8 cellular contexts compared by ENCODE assay signal in genomic region chr3:183122257-183122932, GRCh38. TPM values are rescaled to one million over a fixed set of nuclear protein-coding genes. Genes with fewer than 3 reads are reported as not detected.
DNase-seq lines count a peak whose midpoint lies in the region; ATAC-seq and TF ChIP-seq lines count a peak whose summit lies in the region.

No MANE protein-coding gene starts in this region.

- peak; percentile 73 to 83 for DNase-seq in AML-193 (lab: John Stamatoyannopoulos, UW)
- peak; percentile 67 for DNase-seq in GM13976 (ENCODE audit: low spot score)
- peak; percentile 76 for DNase-seq in NCI-H2081 (lab: John Stamatoyannopoulos, UW)
- no peak for DNase-seq in activated B cell treated with CpG ODN at 0.5 μM for 24 hours
- peak; percentile 55 for DNase-seq in hepatic stellate cell (ENCODE audit: low spot score)
- no peak for DNase-seq in stomach
- no peak for DNase-seq in GOT3 (lab: John Stamatoyannopoulos, UW)

- H3K27ac ChIP-seq in stomach = peak overlapping the region in 2 of 5 donors; percentile 17 to 39

- no peaks in the 10 kb centered on the region for H3K9me3 ChIP-seq in stomach

- CTCF ChIA-PET in activated B cell treated with CpG ODN at 0.5 μM for 24 hours (lab: Charles Lee) = interaction anchor here (0.7 to 5.7 kb wide), 17 partner anchors 13 to 645 kb away, joined by 3 to 174 read pairs (median 4); partner anchors contain the start of gene B3GNT5

- no peak for TF ChIP-seq EP300 in stomach (IDR thresholded peaks at IDR 0.05)

- peaks cover 32% of the 10 kb centered on the region for H3K27me3 Mint-ChIP-seq in activated B cell treated with CpG ODN at 0.5 μM for 24 hours

- H3K4me3 ChIP-seq in stomach = no peak overlapping the region

- no peaks in the 10 kb centered on the region for H3K36me3 Mint-ChIP-seq in activated B cell treated with CpG ODN at 0.5 μM for 24 hours (ENCODE audit: low read depth)

- peaks cover 0 to 16% (median 0%) of the 10 kb centered on the region in 3 donors for H3K27me3 ChIP-seq in stomach

- peaks cover 2% of the 10 kb centered on the region for H3K4me1 Mint-ChIP-seq in activated B cell treated with CpG ODN at 0.5 μM for 24 hours

- intact Hi-C loops in activated B cell treated with CpG ODN at 0.5 μM for 24 hours (cut with micrococcal nuclease) = loop anchor here (1.0 to 10.0 kb wide), 10 partner anchors 40 to 762 kb away; partner anchors contain the start of genes B3GNT5, LAMP3 and PARL
- intact Hi-C loops in stomach (cut with DNase I; ENCODE audit: low total_unique reads) = loop anchor here (10.0 kb wide), 1 partner anchor 262 kb away; no protein-coding TSS in a partner anchor

- TF ChIP-seq CTCF in GM13976 (IDR thresholded peaks at IDR 0.05; ENCODE audit: borderline replicate concordance, control extremely low read depth, extremely low read depth, insufficient read depth, missing control alignments) (peak; percentile 69), activated B cell treated with CpG ODN at 0.5 μM for 24 hours (IDR thresholded peaks at IDR 0.05) (peak; percentile 76), stomach (IDR thresholded peaks at IDR 0.05) (peak in 5 of 7 experiments; percentile 67 to 83 (median 80))

- peak; percentile 61 for ATAC-seq in activated B cell treated with CpG ODN at 0.5 μM for 24 hours (ENCODE audit: low read depth)
- no peak for ATAC-seq in GM19455 (IDR thresholded peaks at IDR 0.05; ENCODE audit: unreplicated experiment)

- no peaks in the 10 kb centered on the region for H3K36me3 ChIP-seq in stomach

- no peak overlapping the region for H3K27ac Mint-ChIP-seq in activated B cell treated with CpG ODN at 0.5 μM for 24 hours

- no peaks in the 10 kb centered on the region for H3K9me3 Mint-ChIP-seq in activated B cell treated with CpG ODN at 0.5 μM for 24 hours

- no peak overlapping the region for H3K4me3 Mint-ChIP-seq in activated B cell treated with CpG ODN at 0.5 μM for 24 hours

- in situ Hi-C loops in GM13976 (cut with MboI; ENCODE audit: low sequenced_read_pairs, unreplicated experiment) = loop anchor here (10.0 to 25.0 kb wide), 3 partner anchors 62 to 410 kb away; no protein-coding TSS in a partner anchor

- POLR2A ChIA-PET in activated B cell treated with CpG ODN at 0.5 μM for 24 hours (lab: Charles Lee) = interaction anchor here (0.5 kb wide), 1 partner anchor 752 kb away, joined by 5 read pairs; no protein-coding TSS in a partner anchor

- peaks cover 4 to 22% (median 7%) of the 10 kb centered on the region in 4 donors for H3K4me1 ChIP-seq in stomach

- 11 to 22% (median 14%) methylated on average over 2 of the region's 2 CpGs for WGBS in stomach, 5 donors

- TF ChIP-seq POLR2A in stomach (IDR thresholded peaks at IDR 0.05) = no peak

RNA-seq across cellular contexts. Expression of gene MCCC1, which starts 23.1 kb away (rescaled TPM):
- total RNA-seq in activated B cell treated with CpG ODN at 0.5 μM for 24 hours (25.2 and 31.6 TPM in 2 replicates), stomach (10 to 100 TPM; 16.5 to 83.9 (median 49.8) TPM)
- polyA plus RNA-seq in stomach = 10 to 100 TPM; 28.8 to 44.4 (median 40.8) TPM

RNA-seq across cellular contexts. Expression of gene LAMP3, which starts 40.1 kb away (rescaled TPM):
- 0.62 and 1.1 TPM in 2 replicates for total RNA-seq in activated B cell treated with CpG ODN at 0.5 μM for 24 hours
- total RNA-seq in stomach = 1 to 10 TPM in 1 of 5 donors, under 1 TPM in 2, not detected in 2; 0.87 to 5.8 (median 0.92) TPM
- 1 to 10 TPM in 1 of 3 donors, under 1 TPM in 2; 0.31 to 1.2 (median 0.76) TPM for polyA plus RNA-seq in stomach

Comparison
In these comparisons a context has a peak if more than half of its experiments do, and no peak if none do; other contexts are left out.
1. DNase-seq: peak in AML-193 (2 of 2), GM13976 (single experiment), NCI-H2081 (2 of 2) and hepatic stellate cell (single experiment); none in activated B cell treated with CpG ODN at 0.5 μM for 24 hours (single experiment), stomach (single experiment) and GOT3 (single experiment).
2. Peak in every context shown above with its lines, with median percentiles within 50 percentile points of each other: CTCF ChIP-seq.